ENCODE assay signal across 1 cellular context in genomic region chr12:129827985-129828384, GRCh38.
TF ChIP-seq lines count a peak whose summit lies in the region.

No MANE protein-coding gene starts in this region.

TF ChIP-seq in H1, 55 proteins besides CTCF, POLR2A, EP300 and RAD21:
- no peak for TF ChIP-seq NANOG (IDR thresholded peaks at IDR 0.05; ENCODE audit: insufficient read depth, low read depth, low read length, poor library complexity, severe bottlenecking)
- no peak for TF ChIP-seq KDM5A (IDR thresholded peaks at IDR 0.05; ENCODE audit: low read length)
- no peak for TF ChIP-seq JUN (IDR thresholded peaks at IDR 0.05; ENCODE audit: low read depth, low read length)
- TF ChIP-seq TBP (IDR thresholded peaks at IDR 0.05; ENCODE audit: low read depth, low read length) = no peak
- no peak for TF ChIP-seq SIRT6 (IDR thresholded peaks at IDR 0.05; ENCODE audit: low read length)
- no peak for TF ChIP-seq RNF2 (IDR thresholded peaks at IDR 0.05; ENCODE audit: borderline replicate concordance, low read depth, low read length, missing control alignments, poor library complexity, severe bottlenecking)
- no peak for TF ChIP-seq CHD1 (IDR thresholded peaks at IDR 0.05; ENCODE audit: low read depth, low read length)
- no peak for TF ChIP-seq BCL11A (IDR thresholded peaks at IDR 0.05; ENCODE audit: low read depth in 2 of 2, low read length in 2 of 2)
- TF ChIP-seq RXRA (IDR thresholded peaks at IDR 0.05; ENCODE audit: insufficient read depth, low read depth, low read length) = no peak
- no peak for TF ChIP-seq MAX (IDR thresholded peaks at IDR 0.05)
- no peak for TF ChIP-seq TCF12 (IDR thresholded peaks at IDR 0.05; ENCODE audit: low read depth, low read length)
- TF ChIP-seq, protein P1, sequence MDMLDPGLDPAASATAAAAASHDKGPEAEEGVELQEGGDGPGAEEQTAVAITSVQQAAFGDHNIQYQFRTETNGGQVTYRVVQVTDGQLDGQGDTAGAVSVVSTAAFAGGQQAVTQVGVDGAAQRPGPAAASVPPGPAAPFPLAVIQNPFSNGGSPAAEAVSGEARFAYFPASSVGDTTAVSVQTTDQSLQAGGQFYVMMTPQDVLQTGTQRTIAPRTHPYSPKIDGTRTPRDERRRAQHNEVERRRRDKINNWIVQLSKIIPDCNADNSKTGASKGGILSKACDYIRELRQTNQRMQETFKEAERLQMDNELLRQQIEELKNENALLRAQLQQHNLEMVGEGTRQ (IDR thresholded peaks at IDR 0.05; ENCODE audit: low read length) = no peak
